Comparison of ENCODE assay signal across 31 cellular contexts in genomic region chr6:134948142-134948541, GRCh38.
"Had no signal": no experiment of that assay in that cellular context is flagged by ENCODE, and none has a peak within 500 bp of the region (broad histone marks: within the 10 kb centered on the region; RNA-seq: fewer than 3 reads in every experiment).

No MANE protein-coding gene starts in this region.

- ATAC-seq: naive thymus-derived CD8-positive, alpha-beta T cell; natural killer cell treated with Interleukin-12 subunit alpha and Interleukin-12 subunit beta and Interleukin-15 and Interleukin-18, amount 100 ng/mL, for 72 hours; psoas muscle; right cardiac atrium; sciatic nerve; stimulated activated memory B cell treated with anti-CD40 and anti-IgM and Interleukin-4, amounts not matched to agents 10 μg/mL and 1 μg/mL and 100 μg/mL, for 72 hours; stimulated activated naive CD8-positive, alpha-beta T cell treated with anti-CD3 and anti-CD28 coated beads, Interleukin-15, amount 100 ng/mL, for 72 hours; stimulated activated naive CD8-positive, alpha-beta T cell treated with anti-CD3 and anti-CD28 coated beads, Interleukin-15, Interleukin-2, amounts not matched to agents 100 U/mL and 50 U/mL, for 24 hours; upper lobe of right lung had no signal

- H3K79me2 ChIP-seq: parathyroid adenoma had no signal

- H3K9me3 Mint-ChIP-seq: naive thymus-derived CD8-positive, alpha-beta T cell; natural killer cell treated with Interleukin-12 subunit alpha and Interleukin-12 subunit beta and Interleukin-15 and Interleukin-18, amount 100 ng/mL, for 72 hours; neural progenitor cell; stimulated activated memory B cell treated with anti-CD40 and anti-IgM and Interleukin-4, amounts not matched to agents 10 μg/mL and 1 μg/mL and 100 μg/mL, for 72 hours; stimulated activated naive CD8-positive, alpha-beta T cell treated with anti-CD3 and anti-CD28 coated beads, Interleukin-15, amount 100 ng/mL, for 72 hours; type B pancreatic cell had no signal

- H3K4me1 ChIP-seq: neural progenitor cell, parathyroid adenoma, psoas muscle, spleen, suprapubic skin, testis, tibial artery, transverse colon, upper lobe of right lung, uterus had no signal

- DNase-seq: naive thymus-derived CD8-positive, alpha-beta T cell; occipital lobe; ovary; posterior cingulate gyrus; psoas muscle; right cardiac atrium; spleen; stimulated activated CD4-positive, alpha-beta T cell treated with anti-CD3 and anti-CD28 coated beads, Interleukin-12 subunit alpha, Interleukin-12 subunit beta, amount 100 ng/mL, for 4 hours; stimulated activated CD4-positive, alpha-beta T cell treated with anti-CD3 and anti-CD28 coated beads, Interleukin-1b, Interleukin-23, amount 100 ng/mL, for 48 hours; stimulated activated CD4-positive, alpha-beta T cell treated with anti-CD3 and anti-CD28 coated beads, Interleukin-4, amount 100 ng/mL, for 1 hour; stimulated activated CD4-positive, alpha-beta T cell treated with anti-CD3 and anti-CD28 coated beads, Interleukin-4, amount 100 ng/mL, for 4 hours; stimulated activated CD8-positive, alpha-beta memory T cell treated with anti-CD3 and anti-CD28 coated beads, Interleukin-4, amount 100 ng/mL, for 48 hours; stimulated activated naive CD4-positive, alpha-beta T cell; stimulated activated naive CD8-positive, alpha-beta T cell treated with anti-CD3 and anti-CD28 coated beads, Interleukin-15, amount 100 ng/mL, for 72 hours; stimulated activated naive CD8-positive, alpha-beta T cell treated with anti-CD3 and anti-CD28 coated beads, Interleukin-15, Interleukin-2, amounts not matched to agents 100 U/mL and 50 U/mL, for 24 hours; substantia nigra; testis; tibial artery; transverse colon; upper lobe of right lung; uterus had no signal

- H3K27ac Mint-ChIP-seq: naive thymus-derived CD8-positive, alpha-beta T cell; natural killer cell treated with Interleukin-12 subunit alpha and Interleukin-12 subunit beta and Interleukin-15 and Interleukin-18, amount 100 ng/mL, for 72 hours; neural progenitor cell; progenitor cell of endocrine pancreas; stimulated activated memory B cell treated with anti-CD40 and anti-IgM and Interleukin-4, amounts not matched to agents 10 μg/mL and 1 μg/mL and 100 μg/mL, for 72 hours; stimulated activated naive CD8-positive, alpha-beta T cell treated with anti-CD3 and anti-CD28 coated beads, Interleukin-15, amount 100 ng/mL, for 72 hours; type B pancreatic cell had no signal

- H3K36me3 Mint-ChIP-seq: natural killer cell treated with Interleukin-12 subunit alpha and Interleukin-12 subunit beta and Interleukin-15 and Interleukin-18, amount 100 ng/mL, for 72 hours; neural progenitor cell; stimulated activated memory B cell treated with anti-CD40 and anti-IgM and Interleukin-4, amounts not matched to agents 10 μg/mL and 1 μg/mL and 100 μg/mL, for 72 hours; type B pancreatic cell had no signal

- H3K4me3 ChIP-seq: neural progenitor cell, ovary, psoas muscle, skin epidermis, smooth muscle cell, spleen, suprapubic skin, testis, tibial artery, transverse colon, upper lobe of right lung, uterus had no signal

- H3K27ac ChIP-seq: neural progenitor cell, ovary, parathyroid adenoma, psoas muscle, skin epidermis, spleen, suprapubic skin, testis, tibial artery, transverse colon, upper lobe of right lung, uterus had no signal

- H3K4me3 Mint-ChIP-seq: naive thymus-derived CD8-positive, alpha-beta T cell; natural killer cell treated with Interleukin-12 subunit alpha and Interleukin-12 subunit beta and Interleukin-15 and Interleukin-18, amount 100 ng/mL, for 72 hours; neural progenitor cell; stimulated activated memory B cell treated with anti-CD40 and anti-IgM and Interleukin-4, amounts not matched to agents 10 μg/mL and 1 μg/mL and 100 μg/mL, for 72 hours; stimulated activated naive CD8-positive, alpha-beta T cell treated with anti-CD3 and anti-CD28 coated beads, Interleukin-15, amount 100 ng/mL, for 72 hours; type B pancreatic cell had no signal

- H3K4me2 ChIP-seq: neural progenitor cell, smooth muscle cell had no signal

- H3K36me3 ChIP-seq: neural progenitor cell, ovary, spleen, suprapubic skin, tibial artery, transverse colon, upper lobe of right lung, uterus had no signal

- H3K27me3 ChIP-seq: neural progenitor cell, ovary, spleen, suprapubic skin, testis, tibial artery, transverse colon, upper lobe of right lung, uterus had no signal

- H3K9me3 ChIP-seq: ovary, psoas muscle, testis, transverse colon, upper lobe of right lung, uterus had no signal

- H3K27me3 Mint-ChIP-seq: naive thymus-derived CD8-positive, alpha-beta T cell; progenitor cell of endocrine pancreas; stimulated activated naive CD8-positive, alpha-beta T cell treated with anti-CD3 and anti-CD28 coated beads, Interleukin-15, amount 100 ng/mL, for 72 hours; type B pancreatic cell had no signal

- H3K4me1 Mint-ChIP-seq: neural progenitor cell; stimulated activated memory B cell treated with anti-CD40 and anti-IgM and Interleukin-4, amounts not matched to agents 10 μg/mL and 1 μg/mL and 100 μg/mL, for 72 hours; stimulated activated naive CD8-positive, alpha-beta T cell treated with anti-CD3 and anti-CD28 coated beads, Interleukin-15, amount 100 ng/mL, for 72 hours had no signal

- H2AFZ ChIP-seq: neural progenitor cell, parathyroid adenoma had no signal

- H3K9ac ChIP-seq: neural progenitor cell, parathyroid adenoma had no signal
